ENCODE assay signal across 20 cellular contexts in the genomic region with DNA sequence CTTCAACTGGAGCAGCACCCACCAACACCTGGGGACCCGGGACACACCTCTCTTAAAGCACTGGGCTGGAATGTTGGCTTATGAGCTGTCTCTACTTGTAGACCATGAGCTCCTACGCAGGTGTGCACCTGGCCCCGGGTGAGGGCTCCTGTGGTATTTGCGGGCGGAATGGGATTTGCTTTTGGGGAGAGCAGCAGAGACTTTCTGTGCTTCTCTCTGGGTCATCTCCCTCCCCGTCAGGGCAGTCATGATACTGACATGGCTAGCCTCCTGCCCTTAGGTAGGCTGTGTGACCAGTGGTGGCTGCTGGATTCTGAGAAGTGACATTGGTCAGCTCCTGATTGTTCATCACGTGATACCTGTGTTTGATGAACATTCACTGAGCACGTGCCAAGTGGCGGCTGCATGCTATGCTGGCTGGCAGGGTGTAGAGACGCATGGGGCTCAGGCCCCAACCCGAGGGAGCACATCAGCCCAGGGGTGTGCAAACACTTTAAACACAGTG. TPM values are rescaled to one million over a fixed set of nuclear protein-coding genes. Genes with fewer than 3 reads are reported as not detected.
DNase-seq lines count a peak whose midpoint lies in the region; ATAC-seq, FAIRE-seq and TF ChIP-seq lines count a peak whose summit lies in the region.
"Had no signal": no experiment of that assay in that cellular context is flagged by ENCODE, and none has a peak within 500 bp of the region (broad histone marks: within the 10 kb centered on the region; RNA-seq: fewer than 3 reads in every experiment).

No MANE protein-coding gene starts in this region.

- peak in 2 of 3 experiments; percentile 32 to 60 for DNase-seq in NCI-H1417 (lab: John Stamatoyannopoulos, UW)
- DNase-seq in NCI-H1417 treated with DMSO at 0.1 percent for 48 hours (lab: John Stamatoyannopoulos, UW): no peak
- DNase-seq in NCI-H345 (lab: John Stamatoyannopoulos, UW): peak; percentile 38
- DNase-seq in bronchial epithelial cell (ENCODE audit: low read depth): peak; percentile 65
- peak; percentile 20 for DNase-seq in prostate gland (ENCODE audit: low spot score)
- no peak for DNase-seq in H54 (ENCODE audit: insufficient read length, low spot score)
- DNase-seq in activated T-cell treated with anti-CD3 and anti-CD28 coated beads, Interleukin-2, amount 50 U/mL, for 4 hours: no peak
- no peak for DNase-seq in MG63
- DNase-seq: DND-41, H9, MM.1S, NCI-H1092, NCI-H1694, NCI-H2081 treated with DMSO at 0.1 percent for 48 hours, NCI-H524, PC-3 had no signal

- H3K4me1 Mint-ChIP-seq in activated T-cell treated with anti-CD3 and anti-CD28 coated beads, Interleukin-2, amount 50 U/mL, for 4 hours (ENCODE audit: low read depth): no peaks in the 10 kb centered on the region
- H3K4me1 Mint-ChIP-seq: CD14-positive monocyte had no signal

- no peaks in the 10 kb centered on the region for H3K9me3 ChIP-seq in prostate gland
- H3K9me3 ChIP-seq in MG63: no peaks in the 10 kb centered on the region; the same call in 1 of the 2 replicates
- H3K9me3 ChIP-seq: SJSA1 had no signal

- H3K36me3 ChIP-seq in bronchial epithelial cell (ENCODE audit: control insufficient read depth, insufficient read depth, low read length) (no peaks in the 10 kb centered on the region), prostate gland (no peaks in the 10 kb centered on the region), MG63 (no peaks in the 10 kb centered on the region)
- H3K36me3 ChIP-seq: SJSA1 had no signal

- no peaks in the 10 kb centered on the region for H3K36me3 Mint-ChIP-seq in activated T-cell treated with anti-CD3 and anti-CD28 coated beads, Interleukin-2, amount 50 U/mL, for 4 hours (ENCODE audit: insufficient read depth)
- H3K36me3 Mint-ChIP-seq: CD14-positive monocyte had no signal

- no peaks in the 10 kb centered on the region for H3K27me3 ChIP-seq in bronchial epithelial cell (ENCODE audit: control insufficient read depth, insufficient read depth, low read length)
- no peaks in the 10 kb centered on the region for H3K27me3 ChIP-seq in prostate gland (replicated peaks; ENCODE audit: insufficient read depth)
- no peaks in the 10 kb centered on the region for H3K27me3 ChIP-seq in MG63
- H3K27me3 ChIP-seq: SJSA1 had no signal

- TF ChIP-seq CTCF in bronchial epithelial cell (IDR thresholded peaks at IDR 0.05; ENCODE audit: insufficient read depth, low read length, severe bottlenecking) (no peak), prostate gland (IDR thresholded peaks at IDR 0.05) (no peak)

- intact Hi-C loops in prostate gland (cut with DNase I): no loop called here

- no peak overlapping the region for H3K4me3 ChIP-seq in bronchial epithelial cell (ENCODE audit: low read depth, low read length)
- no peak overlapping the region for H3K4me3 ChIP-seq in prostate gland
- H3K4me3 ChIP-seq in MG63: no peak overlapping the region
- H3K4me3 ChIP-seq: SJSA1 had no signal

- WGBS in prostate gland: 59% methylated on average over 11 of the region's 11 CpGs

- ATAC-seq in activated T-cell treated with anti-CD3 and anti-CD28 coated beads, Interleukin-2, amount 50 U/mL, for 4 hours: no peak
- ATAC-seq: PC-3 had no signal

- H3K27me3 Mint-ChIP-seq in activated T-cell treated with anti-CD3 and anti-CD28 coated beads, Interleukin-2, amount 50 U/mL, for 4 hours (ENCODE audit: low read depth): peaks cover 3% of the 10 kb centered on the region

- no peak overlapping the region for H3K4me3 Mint-ChIP-seq in activated T-cell treated with anti-CD3 and anti-CD28 coated beads, Interleukin-2, amount 50 U/mL, for 4 hours
- H3K4me3 Mint-ChIP-seq: CD14-positive monocyte, H9 had no signal

- H3K4me1 ChIP-seq in prostate gland (replicated peaks): no peaks in the 10 kb centered on the region
- H3K4me1 ChIP-seq: SJSA1 had no signal

- FAIRE-seq in bronchial epithelial cell (lab: Jason Lieb, UNC): peak; percentile 70
- FAIRE-seq in H54 (lab: Jason Lieb, UNC): no peak

- H3K9me3 Mint-ChIP-seq in activated T-cell treated with anti-CD3 and anti-CD28 coated beads, Interleukin-2, amount 50 U/mL, for 4 hours: peaks cover 4% of the 10 kb centered on the region

- TF ChIP-seq POLR2A in prostate gland (IDR thresholded peaks at IDR 0.05): no peak
- no peak for TF ChIP-seq POLR2A in H54 (IDR thresholded peaks at IDR 0.05; ENCODE audit: low read depth, low read length)

- no peak overlapping the region for H3K27ac ChIP-seq in prostate gland
- H3K27ac ChIP-seq: 22Rv1, SJSA1 had no signal

RNA-seq across cellular contexts. Expression of a gene that starts 9.0 kb away (rescaled TPM):
- total RNA-seq in bronchial epithelial cell (6.6 and 12.5 TPM in 2 replicates), prostate gland (10 to 100 TPM; 12.3 to 13.6 TPM)
- total RNA-seq in activated T-cell treated with anti-CD3 and anti-CD28 coated beads, Interleukin-2, amount 50 U/mL, for 4 hours: 10 to 100 TPM; 25.6 to 33.7 (median 27.2) TPM
- 5.1 and 13.0 TPM in 2 replicates for total RNA-seq in MG63 (2014; rRNA removed; shearing (Covaris generic); ENCODE audit: low replicate concordance)

RNA-seq across cellular contexts. Expression of a gene that starts 52.0 kb away (rescaled TPM):
- total RNA-seq in bronchial epithelial cell: not detected in 2 replicates
- under 1 TPM; 0.14 to 0.57 TPM for total RNA-seq in prostate gland
- not detected for total RNA-seq in activated T-cell treated with anti-CD3 and anti-CD28 coated beads, Interleukin-2, amount 50 U/mL, for 4 hours
- total RNA-seq in MG63 (2014; rRNA removed; shearing (Covaris generic); ENCODE audit: low replicate concordance): not detected in 2 replicates
- total RNA-seq: G401, H9, PC-3, SJSA1 had no signal

Comparison
In these comparisons a context has a peak if more than half of its experiments do, and no peak if none do; other contexts are left out.
1. DNase-seq: peak in NCI-H1417 (2 of 3), NCI-H345 (single experiment), bronchial epithelial cell (single experiment) and prostate gland (single experiment); none in NCI-H1417 treated with DMSO at 0.1 percent for 48 hours (single experiment), H54 (single experiment), activated T-cell treated with anti-CD3 and anti-CD28 coated beads, Interleukin-2, amount 50 U/mL, for 4 hours (single experiment) and MG63 (single experiment).